ENCODE assay signal across 11 cellular contexts in the genomic region with DNA sequence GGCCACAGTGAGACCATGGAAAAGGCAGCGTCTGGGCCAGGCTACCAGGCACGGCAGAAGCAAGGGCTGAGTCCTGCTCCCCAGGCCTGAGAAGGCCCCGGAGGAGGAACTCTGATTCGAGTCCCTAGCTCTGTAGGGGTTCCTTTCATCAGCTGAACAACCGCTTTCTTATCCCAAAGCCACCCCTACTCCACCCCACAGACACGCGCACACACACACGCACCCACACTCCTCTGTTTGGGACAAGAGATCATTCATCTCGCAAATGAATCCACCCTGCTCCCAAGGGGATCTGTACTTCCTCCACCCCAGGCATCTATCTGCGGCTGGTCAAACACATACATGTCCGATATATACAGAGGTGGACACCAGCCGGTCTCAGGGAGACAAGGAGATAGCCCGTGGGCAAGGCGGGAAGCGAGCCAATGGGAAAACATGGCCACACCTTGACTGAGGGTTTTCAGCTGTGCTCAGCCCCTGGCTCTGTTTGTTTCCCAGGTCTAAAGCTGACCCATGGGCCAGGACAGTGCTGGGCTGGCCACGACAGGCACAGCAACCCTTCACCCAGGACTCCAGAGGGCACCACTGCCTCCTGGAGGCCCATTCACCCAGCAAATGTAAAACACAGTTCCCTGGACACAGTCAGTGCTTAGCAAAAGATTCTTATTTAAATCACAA. TPM values are rescaled to one million over a fixed set of nuclear protein-coding genes. Genes with fewer than 3 reads are reported as not detected.
DNase-seq lines count a peak whose midpoint lies in the region; ATAC-seq and TF ChIP-seq lines count a peak whose summit lies in the region.
"Had no signal": no experiment of that assay in that cellular context is flagged by ENCODE, and none has a peak within 500 bp of the region (broad histone marks: within the 10 kb centered on the region; RNA-seq: fewer than 3 reads in every experiment).

No MANE protein-coding gene starts in this region.

- H3K79me1 ChIP-seq in neuronal stem cell (ENCODE audit: low read depth, low read length) = no peaks in the 10 kb centered on the region

- no peak overlapping the region for H2BK5ac ChIP-seq in neuronal stem cell (ENCODE audit: low read length)

- no peak for TF ChIP-seq POLR2A in heart left ventricle (IDR thresholded peaks at IDR 0.05)
- no peak for TF ChIP-seq POLR2A in vagina (IDR thresholded peaks at IDR 0.05)

- H3K14ac ChIP-seq in neuronal stem cell (ENCODE audit: low read length) = peak overlapping the region; percentile 10

- H3K4me1 ChIP-seq in heart left ventricle = peaks cover 31 to 99% (median 92%) of the 10 kb centered on the region in 12 donors
- H3K4me1 ChIP-seq in endodermal cell (ENCODE audit: control insufficient read depth, insufficient read depth, low read length) = peaks cover 6% of the 10 kb centered on the region
- peaks cover 0 to 12% of the 10 kb centered on the region in 2 donors for H3K4me1 ChIP-seq in neuronal stem cell (ENCODE audit: control insufficient read depth in 2 of 2, insufficient read depth in 1 of 2, low read depth in 1 of 2, low read length in 2 of 2)
- peaks cover 100% of the 10 kb centered on the region for H3K4me1 ChIP-seq in vagina

- no peak overlapping the region for H2AK5ac ChIP-seq in neuronal stem cell (ENCODE audit: low read depth, low read length)

- no peak overlapping the region for H2AFZ ChIP-seq in neuronal stem cell (ENCODE audit: low read length)

- H3K36me3 Mint-ChIP-seq in endodermal cell (ENCODE audit: low read depth) = no peaks in the 10 kb centered on the region
- no peaks in the 10 kb centered on the region for H3K36me3 Mint-ChIP-seq in activated naive CD4-positive, alpha-beta T cell treated with anti-CD3 and anti-CD28 coated beads, Interleukin-2, amount 10 ng/mL, durations not matched to agents 7 days and 5 days
- H3K36me3 Mint-ChIP-seq in activated T-cell treated with anti-CD3 and anti-CD28 coated beads, Interleukin-2, amount 50 U/mL, for 24 hours (ENCODE audit: low read depth) = no peaks in the 10 kb centered on the region

- CTCF ChIA-PET in activated naive CD4-positive, alpha-beta T cell treated with anti-CD3 and anti-CD28 coated beads, Interleukin-2, amount 10 ng/mL, durations not matched to agents 7 days and 5 days (lab: Charles Lee) = interaction anchor here (1.2 to 1.4 kb wide), 2 partner anchors 30 to 38 kb away, joined by 3 read pairs; no protein-coding TSS in a partner anchor

- H3K27ac ChIP-seq in heart left ventricle (peak overlapping the region in 10 of 12 donors; percentile 9 to 94 (median 32)), endodermal cell (ENCODE audit: low read depth, low read length) (no peak overlapping the region), neuronal stem cell (replicated peaks; ENCODE audit: low read length) (no peak overlapping the region), vagina (peak overlapping the region; percentile 96)

- WGBS in heart left ventricle, 4 donors = 50 to 61% (median 55%) methylated on average over 16 of the region's 16 CpGs
- WGBS in endodermal cell (ENCODE audit: insufficient coverage in 1 of 2, insufficient read length in 1 of 2), 2 experiments = 82 to 90% methylated on average over 11 to 16 of the region's 16 CpGs
- WGBS in neuronal stem cell (ENCODE audit: extremely low coverage in 2 of 2, insufficient read length in 2 of 2, insufficient replicate concordance in 1 of 2), 2 donors = no CpG with 5 or more reads among the region's 16 CpGs

- no peak overlapping the region for H3K18ac ChIP-seq in neuronal stem cell (ENCODE audit: low read length)

- H3K27me3 Mint-ChIP-seq in endodermal cell (ENCODE audit: insufficient read depth) = peaks cover 4% of the 10 kb centered on the region
- peaks cover 54% of the 10 kb centered on the region for H3K27me3 Mint-ChIP-seq in activated naive CD4-positive, alpha-beta T cell treated with anti-CD3 and anti-CD28 coated beads, Interleukin-2, amount 10 ng/mL, durations not matched to agents 7 days and 5 days
- H3K27me3 Mint-ChIP-seq in activated T-cell treated with anti-CD3 and anti-CD28 coated beads, Interleukin-2, amount 50 U/mL, for 24 hours = peaks cover 3% of the 10 kb centered on the region

- H3K27me3 ChIP-seq in heart left ventricle (no peaks in the 10 kb centered on the region), endodermal cell (ENCODE audit: control insufficient read depth, insufficient read depth, low read length, poor library complexity, severe bottlenecking) (no peaks in the 10 kb centered on the region), neuronal stem cell (ENCODE audit: control insufficient read depth in 3 of 3, insufficient read depth in 3 of 3, low read depth in 1 of 3, low read length in 3 of 3) (no peaks in the 10 kb centered on the region), vagina (no peaks in the 10 kb centered on the region)

- peaks cover 21% of the 10 kb centered on the region for H3K4me1 Mint-ChIP-seq in endodermal cell
- H3K4me1 Mint-ChIP-seq in activated naive CD4-positive, alpha-beta T cell treated with anti-CD3 and anti-CD28 coated beads, Interleukin-2, amount 10 ng/mL, durations not matched to agents 7 days and 5 days = no peaks in the 10 kb centered on the region
- peaks cover 15% of the 10 kb centered on the region for H3K4me1 Mint-ChIP-seq in activated T-cell treated with anti-CD3 and anti-CD28 coated beads, Interleukin-2, amount 50 U/mL, for 24 hours (ENCODE audit: low read depth)

- no peak overlapping the region for H2BK12ac ChIP-seq in neuronal stem cell (ENCODE audit: low read length)

- intact Hi-C loops in heart left ventricle (cut with DNase I) (loop anchor here in 1 of 10 donors (5.0 kb wide), 1 partner anchor 36 kb away; no protein-coding TSS in a partner anchor), Right ventricle myocardium superior (cut with DNase I) (no loop called here), vagina (cut with DNase I) (no loop called here)

- no peak overlapping the region for H4K8ac ChIP-seq in neuronal stem cell (ENCODE audit: low read depth, low read length)

- H2BK15ac ChIP-seq in neuronal stem cell (ENCODE audit: low read length) = no peak overlapping the region

- H3K4me3 ChIP-seq in heart left ventricle (no peak overlapping the region), endodermal cell (ENCODE audit: low read length) (no peak overlapping the region), neuronal stem cell (ENCODE audit: low read length in 2 of 2) (no peak overlapping the region), vagina (no peak overlapping the region)

- no peak overlapping the region for H4K91ac ChIP-seq in neuronal stem cell (ENCODE audit: low read depth, low read length, poor library complexity)

- H3K36me3 ChIP-seq in heart left ventricle = peaks cover 0 to 20% (median 8%) of the 10 kb centered on the region in 9 donors
- no peaks in the 10 kb centered on the region for H3K36me3 ChIP-seq in endodermal cell (ENCODE audit: control insufficient read depth, insufficient read depth, low read length)
- no peaks in the 10 kb centered on the region for H3K36me3 ChIP-seq in neuronal stem cell (replicated peaks in 1 of 2; ENCODE audit: control insufficient read depth in 2 of 2, insufficient read depth in 2 of 2, low read length in 2 of 2)
- H3K36me3 ChIP-seq in vagina = no peaks in the 10 kb centered on the region

- H3K9me3 ChIP-seq in heart left ventricle (no peaks in the 10 kb centered on the region), endodermal cell (ENCODE audit: control insufficient read depth, low read length) (no peaks in the 10 kb centered on the region), neuronal stem cell (replicated peaks in 1 of 2; ENCODE audit: control insufficient read depth in 2 of 2, insufficient read depth in 1 of 2, low read depth in 1 of 2, low read length in 2 of 2) (no peaks in the 10 kb centered on the region), vagina (no peaks in the 10 kb centered on the region)

- H3K9me3 Mint-ChIP-seq in endodermal cell = no peaks in the 10 kb centered on the region
- no peaks in the 10 kb centered on the region for H3K9me3 Mint-ChIP-seq in activated naive CD4-positive, alpha-beta T cell treated with anti-CD3 and anti-CD28 coated beads, Interleukin-2, amount 10 ng/mL, durations not matched to agents 7 days and 5 days
- H3K9me3 Mint-ChIP-seq in activated T-cell treated with anti-CD3 and anti-CD28 coated beads, Interleukin-2, amount 50 U/mL, for 24 hours = no peaks in the 10 kb centered on the region

- ATAC-seq in heart left ventricle (no peak), Right ventricle myocardium superior (ENCODE audit: poor library complexity) (no peak)
- ATAC-seq in activated CD4-positive, CD25-positive, alpha-beta regulatory T cell treated with anti-CD3 and anti-CD28 coated beads, Interleukin-2, amount 50 U/mL, for 24 hours = no peak

- TF ChIP-seq CTCF in heart left ventricle (IDR thresholded peaks at IDR 0.05) (peak in 5 of 12 donors; percentile 16 to 44 (median 25)), endodermal cell (conservative IDR thresholded peaks at IDR 0.05) (peak; percentile 62), vagina (IDR thresholded peaks at IDR 0.05) (peak in 1 of 3 experiments; percentile 6)

- DNase-seq in heart left ventricle (no peak), Right ventricle myocardium superior (no peak), endodermal cell (no peak), neuronal stem cell (ENCODE audit: low spot score) (no peak), vagina (ENCODE audit: extremely low spot score in 2 of 2) (no peak)
- DNase-seq in activated naive CD4-positive, alpha-beta T cell treated with anti-CD3 and anti-CD28 coated beads, Interleukin-2, amount 10 ng/mL, durations not matched to agents 7 days and 5 days = no peak
- DNase-seq in activated T-cell treated with anti-CD3 and anti-CD28 coated beads, Interleukin-2, amount 50 U/mL, for 24 hours = no peak
- DNase-seq: activated naive CD4-positive, alpha-beta T cell; NCI-H345; T1000 had no signal

- H3K27ac Mint-ChIP-seq in endodermal cell = peak overlapping the region; percentile 6
- no peak overlapping the region for H3K27ac Mint-ChIP-seq in activated naive CD4-positive, alpha-beta T cell treated with anti-CD3 and anti-CD28 coated beads, Interleukin-2, amount 10 ng/mL, durations not matched to agents 7 days and 5 days
- H3K27ac Mint-ChIP-seq in activated T-cell treated with anti-CD3 and anti-CD28 coated beads, Interleukin-2, amount 50 U/mL, for 24 hours = no peak overlapping the region

- H3K9ac ChIP-seq in endodermal cell (ENCODE audit: extremely low read depth, low read length, poor library complexity, severe bottlenecking) (no peak overlapping the region), neuronal stem cell (ENCODE audit: low read depth, low read length, poor library complexity) (no peak overlapping the region)

- no peak overlapping the region for H3K4me3 Mint-ChIP-seq in endodermal cell
- H3K4me3 Mint-ChIP-seq in activated naive CD4-positive, alpha-beta T cell treated with anti-CD3 and anti-CD28 coated beads, Interleukin-2, amount 10 ng/mL, durations not matched to agents 7 days and 5 days = no peak overlapping the region
- no peak overlapping the region for H3K4me3 Mint-ChIP-seq in activated T-cell treated with anti-CD3 and anti-CD28 coated beads, Interleukin-2, amount 50 U/mL, for 24 hours

- no peak overlapping the region for H2BK120ac ChIP-seq in neuronal stem cell (ENCODE audit: low read depth, low read length)

- H3K4me2 ChIP-seq in neuronal stem cell (ENCODE audit: insufficient read depth, low read length, poor library complexity, severe bottlenecking) = no peak overlapping the region

- no peak overlapping the region for H3K4ac ChIP-seq in neuronal stem cell (ENCODE audit: low read length)

- H3K23ac ChIP-seq in neuronal stem cell (ENCODE audit: low read depth, low read length, poor library complexity) = no peak overlapping the region

RNA-seq across cellular contexts. Expression of gene ZCCHC24, which starts 7.3 kb away (rescaled TPM):
- 100 to 1,000 TPM in 1 of 9 donors, 10 to 100 TPM in 8; 44.8 to 122 (median 51.9) TPM for total RNA-seq in heart left ventricle
- polyA plus RNA-seq in heart left ventricle = 10 to 100 TPM; 18.7 to 40.7 TPM
- total RNA-seq in Right ventricle myocardium superior = 53.3 TPM
- 10 to 100 TPM in 1 of 2 donors, 1 to 10 TPM in 1; 7.6 to 10.7 TPM for total RNA-seq in endodermal cell
- 11.2 TPM for polyA plus RNA-seq in endodermal cell (2013, experiment 1 of 2)
- polyA plus RNA-seq in endodermal cell (2013, experiment 2 of 2) = 11.5 TPM
- 10.6 TPM for polyA plus RNA-seq in neuronal stem cell (2013, experiment 1 of 2)
- 10.3 TPM for polyA plus RNA-seq in neuronal stem cell (2013, experiment 2 of 2)
- total RNA-seq in vagina = 57.0 TPM

Comparison
In these comparisons a context has a peak if more than half of its experiments do, and no peak if none do; other contexts are left out.
1. H3K27ac ChIP-seq: peak in heart left ventricle (10 of 12) and vagina (single experiment); none in endodermal cell (single experiment) and neuronal stem cell (single experiment).